1 cellular context compared by ENCODE assay signal in genomic region chr6:7905416-7905815, GRCh38.
TF ChIP-seq lines count a peak whose summit lies in the region.

No MANE protein-coding gene starts in this region.

TF ChIP-seq in IMR-90, 13 proteins besides CTCF, POLR2A, EP300 and RAD21 (continued from another document):
- no peak for TF ChIP-seq ELK1 (IDR thresholded peaks at IDR 0.05; ENCODE audit: borderline replicate concordance, low read depth, low read length)
- TF ChIP-seq MXI1 (IDR thresholded peaks at IDR 0.05; ENCODE audit: borderline replicate concordance, low read depth, low read length): no peak
